In the genomic region with DNA sequence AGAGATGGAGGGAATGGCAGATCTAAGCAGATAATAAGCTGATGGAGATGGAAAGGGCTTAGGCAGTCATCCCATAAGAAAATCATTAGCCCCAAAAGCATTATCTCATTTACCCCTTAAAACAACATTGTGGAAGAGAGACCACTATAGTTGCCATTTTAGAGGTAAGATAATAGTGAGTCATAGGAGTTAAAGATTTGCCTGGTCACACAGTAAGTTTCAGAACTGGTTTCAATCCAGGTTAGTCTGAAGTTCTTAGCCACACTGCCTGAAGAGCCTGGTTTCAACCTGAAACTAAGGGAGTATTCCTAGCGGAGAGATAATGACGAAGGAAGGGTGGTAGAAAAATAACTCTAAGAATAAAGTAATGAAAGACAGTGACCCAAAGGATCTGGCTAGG, we compare ENCODE assay signal across 20 cellular contexts. TPM values are rescaled to one million over a fixed set of nuclear protein-coding genes. Genes with fewer than 3 reads are reported as not detected.
DNase-seq lines count a peak whose midpoint lies in the region; ATAC-seq and TF ChIP-seq lines count a peak whose summit lies in the region.
"Had no signal": no experiment of that assay in that cellular context is flagged by ENCODE, and none has a peak within 500 bp of the region (broad histone marks: within the 10 kb centered on the region; RNA-seq: fewer than 3 reads in every experiment).

No MANE protein-coding gene starts in this region.

- DNase-seq in T-helper 17 cell (no peak), natural killer cell (no peak), osteoblast (ENCODE audit: insufficient read length, low spot score, missing footprints) (no peak)
- no peak for DNase-seq in effector CD8-positive, alpha-beta T cell (lab: John Stamatoyannopoulos, UW)
- DNase-seq: activated T-cell treated with anti-CD3 and anti-CD28 coated beads, Interleukin-2, amount 50 U/mL, for 72 hours; CD4-positive, CD25-positive, alpha-beta regulatory T cell; DMS53; hypothalamus; NCI-H1105 treated with DMSO at 0.1 percent for 48 hours; NCI-H2171 treated with DMSO at 0.1 percent for 48 hours; NK-92 treated with Interleukin-12 subunit alpha and Interleukin-12 subunit beta, amount 100 ng/mL, for 24 hours; stomach had no signal

- intact Hi-C loops in natural killer cell (cut with micrococcal nuclease): no loop called here

- H4K20me1 ChIP-seq in BLaER1 (no peaks in the 10 kb centered on the region), osteoblast (ENCODE audit: insufficient read depth, low read length) (no peaks in the 10 kb centered on the region)

- H3K4me1 ChIP-seq in BLaER1 (peaks cover 34% of the 10 kb centered on the region), osteoblast (ENCODE audit: insufficient read depth, low read length) (peaks cover 7% of the 10 kb centered on the region)

- peaks cover 4% of the 10 kb centered on the region for H3K36me3 Mint-ChIP-seq in T-helper 17 cell (ENCODE audit: low read depth)
- H3K36me3 Mint-ChIP-seq in natural killer cell: peaks cover 7% of the 10 kb centered on the region
- H3K36me3 Mint-ChIP-seq: CD4-positive, CD25-positive, alpha-beta regulatory T cell; mesothelial cell of epicardium had no signal

- no peaks in the 10 kb centered on the region for H3K79me2 ChIP-seq in osteoblast (ENCODE audit: insufficient read depth, low read length)

- peaks cover 13% of the 10 kb centered on the region; the same call in 1 of the 2 replicates for H3K27me3 ChIP-seq in BLaER1
- peaks cover 3% of the 10 kb centered on the region for H3K27me3 ChIP-seq in osteoblast (ENCODE audit: insufficient read depth, low read length)
- H3K27me3 ChIP-seq: stomach had no signal

- H3K36me3 ChIP-seq in BLaER1 (no peaks in the 10 kb centered on the region), osteoblast (ENCODE audit: insufficient read depth, low read length) (no peaks in the 10 kb centered on the region)
- H3K36me3 ChIP-seq: stomach had no signal

- H3K4me3 Mint-ChIP-seq in T-helper 17 cell (no peak overlapping the region), natural killer cell (no peak overlapping the region)
- H3K4me3 Mint-ChIP-seq: activated T-cell treated with anti-CD3 and anti-CD28 coated beads, Interleukin-2, amount 50 U/mL, for 72 hours; mesothelial cell of epicardium had no signal

- no peak overlapping the region for H3K4me3 ChIP-seq in BLaER1
- H3K4me3 ChIP-seq in osteoblast (ENCODE audit: insufficient read depth, low read length): no peak overlapping the region
- H3K4me3 ChIP-seq: stomach had no signal

- peak overlapping the region; percentile 65 for H3K27ac Mint-ChIP-seq in T-helper 17 cell
- H3K27ac Mint-ChIP-seq in natural killer cell: peak overlapping the region in 1 of 2 donors; percentile 60
- H3K27ac Mint-ChIP-seq: activated naive CD4-positive, alpha-beta T cell treated with anti-CD3 and anti-CD28 coated beads, Interleukin-2, amount 50 U/mL, for 72 hours; activated T-cell treated with anti-CD3 and anti-CD28 coated beads, Interleukin-2, amount 50 U/mL, for 72 hours; CD4-positive, CD25-positive, alpha-beta regulatory T cell; mesothelial cell of epicardium had no signal

- TF ChIP-seq CTCF in natural killer cell (IDR thresholded peaks at IDR 0.05) (no peak), osteoblast (IDR thresholded peaks at IDR 0.05; ENCODE audit: extremely low read depth, low read depth, low read length) (no peak)

- ATAC-seq in GM19324 (IDR thresholded peaks at IDR 0.05; ENCODE audit: low FRiP score, unreplicated experiment) (peak; percentile 50), HG03135 (IDR thresholded peaks at IDR 0.05; ENCODE audit: unreplicated experiment) (peak; percentile 53), T-helper 17 cell (no peak), natural killer cell (no peak), esophagus mucosa (no peak)
- ATAC-seq: activated naive CD4-positive, alpha-beta T cell treated with anti-CD3 and anti-CD28 coated beads, Interleukin-2, amount 50 U/mL, for 72 hours; activated T-cell treated with anti-CD3 and anti-CD28 coated beads, Interleukin-2, amount 50 U/mL, for 72 hours; HCT116 had no signal

- H3K9me3 ChIP-seq in BLaER1 (no peaks in the 10 kb centered on the region), T-helper 17 cell (ENCODE audit: control insufficient read depth, low read length, poor library complexity, severe bottlenecking) (no peaks in the 10 kb centered on the region), osteoblast (ENCODE audit: low read depth, low read length) (no peaks in the 10 kb centered on the region)
- H3K9me3 ChIP-seq: stomach had no signal

- H3K9me3 Mint-ChIP-seq in natural killer cell: no peaks in the 10 kb centered on the region
- H3K9me3 Mint-ChIP-seq: activated naive CD4-positive, alpha-beta T cell treated with anti-CD3 and anti-CD28 coated beads, Interleukin-2, amount 50 U/mL, for 72 hours; CD4-positive, CD25-positive, alpha-beta regulatory T cell; mesothelial cell of epicardium had no signal

- H3K4me1 Mint-ChIP-seq in T-helper 17 cell (peaks cover 19% of the 10 kb centered on the region), natural killer cell (peaks cover 17 to 19% of the 10 kb centered on the region in 2 donors)

- no peak overlapping the region for H2AFZ ChIP-seq in osteoblast (ENCODE audit: low read length)

- H3K27me3 Mint-ChIP-seq in T-helper 17 cell: peaks cover 10% of the 10 kb centered on the region
- peaks cover 0 to 8% of the 10 kb centered on the region in 2 donors for H3K27me3 Mint-ChIP-seq in natural killer cell (ENCODE audit: low read depth in 2 of 2)

- H3K4me2 ChIP-seq in BLaER1: peak overlapping the region; percentile 44
- H3K4me2 ChIP-seq in osteoblast (ENCODE audit: insufficient read depth, low read length): no peak overlapping the region

- H3K27ac ChIP-seq in BLaER1: 0 out of 2 replicates have a peak overlapping the region, but pooled peaks have one; percentile 7
- H3K27ac ChIP-seq in osteoblast (ENCODE audit: low read depth, low read length): no peak overlapping the region
- H3K27ac ChIP-seq: stomach, VCaP had no signal

- no peak overlapping the region for H3K9ac ChIP-seq in BLaER1

RNA-seq across cellular contexts. Expression of a gene that starts 13.0 kb away (rescaled TPM):
- 10 to 100 TPM; 42.4 to 56.7 TPM for total RNA-seq in T-helper 17 cell
- 10 to 100 TPM; 54.3 to 70.5 (median 61.4) TPM for total RNA-seq in natural killer cell
- 9.1 TPM for total RNA-seq in esophagus mucosa
- 33.0 and 35.5 TPM in 2 replicates for total RNA-seq in osteoblast

RNA-seq across cellular contexts. Expression of a gene that starts 14.6 kb away (rescaled TPM):
- total RNA-seq in T-helper 17 cell: 10 to 100 TPM; 22.9 to 26.7 TPM
- total RNA-seq in natural killer cell: 10 to 100 TPM; 39.4 to 43.8 (median 40.8) TPM
- 11.8 TPM for total RNA-seq in esophagus mucosa
- 17.7 and 25.6 TPM in 2 replicates for total RNA-seq in osteoblast

Comparison
In these comparisons a context has a peak if more than half of its experiments do, and no peak if none do; other contexts are left out.
1. ATAC-seq: peak in GM19324 (single experiment) and HG03135 (single experiment); none in T-helper 17 cell (single experiment), natural killer cell (0 of 3) and esophagus mucosa (single experiment).